Comparison of ENCODE assay signal across 16 cellular contexts in the genomic region with DNA sequence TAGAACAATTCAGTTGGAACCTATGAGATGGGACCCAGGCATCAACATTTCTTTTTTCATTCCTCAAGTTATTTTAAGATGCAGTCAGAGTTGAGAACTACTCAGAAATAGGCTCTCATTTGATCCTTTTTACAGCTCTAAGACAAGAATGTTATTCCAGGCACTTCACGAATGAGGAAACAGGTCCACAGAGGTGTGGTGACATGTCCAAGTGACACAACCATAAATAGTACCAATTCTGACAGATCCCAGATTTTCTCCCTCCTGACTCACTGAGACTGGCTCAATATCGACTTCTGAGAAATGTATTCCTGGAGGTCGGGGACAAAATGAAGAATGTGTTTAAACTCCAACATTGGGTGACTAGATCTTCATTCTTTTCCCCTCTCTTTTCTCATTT. TPM values are rescaled to one million over a fixed set of nuclear protein-coding genes. Genes with fewer than 3 reads are reported as not detected.
DNase-seq lines count a peak whose midpoint lies in the region; TF ChIP-seq lines count a peak whose summit lies in the region.
"Had no signal": no experiment of that assay in that cellular context is flagged by ENCODE, and none has a peak within 500 bp of the region (broad histone marks: within the 10 kb centered on the region; RNA-seq: fewer than 3 reads in every experiment).

No MANE protein-coding gene starts in this region.

- no peak overlapping the region for H3K4me3 Mint-ChIP-seq in CD14-positive monocyte
- no peak overlapping the region for H3K4me3 Mint-ChIP-seq in activated CD4-positive, alpha-beta T cell treated with anti-CD3 and anti-CD28 coated beads, Interleukin-2, amount 10 ng/mL, durations not matched to agents 7 days and 5 days
- H3K4me3 Mint-ChIP-seq: CD4-positive, CD25-positive, alpha-beta regulatory T cell had no signal

- no peak for TF ChIP-seq CTCF in CD14-positive monocyte (IDR thresholded peaks at IDR 0.05)
- no peak for TF ChIP-seq CTCF in KMS-11 (conservative IDR thresholded peaks at IDR 0.05; ENCODE audit: low read depth, low read length)
- no peak for TF ChIP-seq CTCF in esophagus muscularis mucosa (IDR thresholded peaks at IDR 0.05)

- no peak overlapping the region for H3K4me3 ChIP-seq in KMS-11 (IDR thresholded peaks at IDR 0.05; ENCODE audit: insufficient read depth, low read depth, low read length)
- H3K4me3 ChIP-seq in esophagus muscularis mucosa = no peak overlapping the region
- no peak overlapping the region for H3K4me3 ChIP-seq in trophoblast cell (ENCODE audit: low read depth, low read length)
- no peak overlapping the region for H3K4me3 ChIP-seq in mesenchymal stem cell (ENCODE audit: insufficient read depth in 1 of 2, low read depth in 1 of 2, low read length in 2 of 2)
- H3K4me3 ChIP-seq: GM12878, HAP-1 had no signal

- no peaks in the 10 kb centered on the region for H3K27me3 ChIP-seq in KMS-11 (ENCODE audit: insufficient read depth, low read depth)
- H3K27me3 ChIP-seq in esophagus muscularis mucosa = no peaks in the 10 kb centered on the region
- no peaks in the 10 kb centered on the region for H3K27me3 ChIP-seq in trophoblast cell (ENCODE audit: insufficient read depth, low read length)
- peaks cover 0 to 10% of the 10 kb centered on the region in 2 experiments for H3K27me3 ChIP-seq in mesenchymal stem cell (ENCODE audit: control insufficient read depth in 1 of 2, insufficient read depth in 1 of 2, low read length in 2 of 2)

- H3K4me1 ChIP-seq in KMS-11 (ENCODE audit: low read depth, poor library complexity, severe bottlenecking) = peaks cover 93% of the 10 kb centered on the region
- peaks cover 8 to 43% (median 32%) of the 10 kb centered on the region in 4 donors for H3K4me1 ChIP-seq in esophagus muscularis mucosa
- peaks cover 0 to 8% of the 10 kb centered on the region in 2 experiments for H3K4me1 ChIP-seq in trophoblast cell (ENCODE audit: control insufficient read depth in 1 of 2, insufficient read depth in 2 of 2, low read length in 2 of 2)
- H3K4me1 ChIP-seq in mesenchymal stem cell (ENCODE audit: control insufficient read depth, insufficient read depth, low read depth, low read length) = peaks cover 1% of the 10 kb centered on the region

- H3K36me3 ChIP-seq in KMS-11 (ENCODE audit: insufficient read depth) (no peaks in the 10 kb centered on the region), esophagus muscularis mucosa (peaks cover 0 to 21% (median 2%) of the 10 kb centered on the region in 4 donors), trophoblast cell (ENCODE audit: control insufficient read depth in 1 of 2, insufficient read depth in 2 of 2, low read length in 2 of 2) (no peaks in the 10 kb centered on the region), mesenchymal stem cell (ENCODE audit: control insufficient read depth in 1 of 2, insufficient read depth in 2 of 2, low read depth in 1 of 2, low read length in 2 of 2) (peaks cover 0 to 7% of the 10 kb centered on the region in 2 experiments)

- H2AFZ ChIP-seq in KMS-11 (ENCODE audit: low read depth) (no peak overlapping the region), trophoblast cell (ENCODE audit: insufficient read depth, low read length, poor library complexity) (no peak overlapping the region), mesenchymal stem cell (ENCODE audit: low read depth, low read length) (no peak overlapping the region)

- no peak overlapping the region for H3K14ac ChIP-seq in trophoblast cell (ENCODE audit: low read length)
- H3K14ac ChIP-seq in mesenchymal stem cell (ENCODE audit: low read length in 2 of 2) = no peak overlapping the region

- no peaks in the 10 kb centered on the region for H4K20me1 ChIP-seq in KMS-11 (ENCODE audit: insufficient read depth)

- H3K4me2 ChIP-seq in KMS-11 (peak overlapping the region; percentile 83; the same call in 1 of the 2 replicates), trophoblast cell (ENCODE audit: low read length) (no peak overlapping the region), mesenchymal stem cell (ENCODE audit: low read length, poor library complexity, severe bottlenecking) (no peak overlapping the region)

- WGBS in esophagus muscularis mucosa = 82% methylated on average over 3 of the region's 3 CpGs
- no CpG with 5 or more reads among the region's 3 CpGs for WGBS in trophoblast cell (ENCODE audit: extremely low coverage, insufficient coverage, insufficient read length)
- 57% methylated on average over 1 of the region's 3 CpGs for WGBS in mesenchymal stem cell

- no peak overlapping the region for H4K8ac ChIP-seq in trophoblast cell (ENCODE audit: low read depth, low read length)
- no peak overlapping the region for H4K8ac ChIP-seq in mesenchymal stem cell (ENCODE audit: low read length)

- no peak for TF ChIP-seq EP300 in esophagus muscularis mucosa (IDR thresholded peaks at IDR 0.05)

- H2BK15ac ChIP-seq in mesenchymal stem cell (ENCODE audit: low read depth, poor library complexity, severe bottlenecking) = no peak overlapping the region

- H3K79me1 ChIP-seq in trophoblast cell (ENCODE audit: low read length) (peaks cover 10% of the 10 kb centered on the region), mesenchymal stem cell (replicated peaks; ENCODE audit: low read length, poor library complexity, severe bottlenecking) (no peaks in the 10 kb centered on the region)

- H3K23ac ChIP-seq in trophoblast cell (ENCODE audit: low read length) = no peak overlapping the region
- no peak overlapping the region for H3K23ac ChIP-seq in mesenchymal stem cell (ENCODE audit: low read length in 2 of 2)

- H2BK120ac ChIP-seq in trophoblast cell (ENCODE audit: insufficient read depth, low read length, poor library complexity) = peak overlapping the region; percentile 33
- H2BK120ac ChIP-seq in mesenchymal stem cell (ENCODE audit: low read depth, low read length) = no peak overlapping the region

- H3K36me3 Mint-ChIP-seq in CD14-positive monocyte = peaks cover 5% of the 10 kb centered on the region in 2 donors
- H3K36me3 Mint-ChIP-seq in activated CD4-positive, alpha-beta T cell treated with anti-CD3 and anti-CD28 coated beads, Interleukin-2, amount 10 ng/mL, durations not matched to agents 7 days and 5 days (ENCODE audit: low read depth) = peaks cover 34% of the 10 kb centered on the region

- H3K9ac ChIP-seq in KMS-11 = no peak overlapping the region; the same call in 1 of the 2 replicates
- no peak overlapping the region for H3K9ac ChIP-seq in trophoblast cell (ENCODE audit: low read length)
- no peak overlapping the region for H3K9ac ChIP-seq in mesenchymal stem cell (ENCODE audit: low read length)

- no peaks in the 10 kb centered on the region; the same call in 1 of the 2 replicates for H3K79me2 ChIP-seq in KMS-11 (ENCODE audit: insufficient read depth, low read depth)
- no peaks in the 10 kb centered on the region for H3K79me2 ChIP-seq in trophoblast cell (ENCODE audit: control insufficient read depth, insufficient read depth, low read length, poor library complexity)

- H4K12ac ChIP-seq in trophoblast cell (ENCODE audit: low read depth, low read length) = no peak overlapping the region

- peaks cover 0 to 3% (median 0%) of the 10 kb centered on the region in 7 donors for H3K9me3 Mint-ChIP-seq in CD14-positive monocyte
- no peaks in the 10 kb centered on the region for H3K9me3 Mint-ChIP-seq in activated CD4-positive, alpha-beta T cell treated with anti-CD3 and anti-CD28 coated beads, Interleukin-2, amount 10 ng/mL, durations not matched to agents 7 days and 5 days
- H3K9me3 Mint-ChIP-seq: CD4-positive, CD25-positive, alpha-beta regulatory T cell had no signal

- POLR2A ChIA-PET in activated CD4-positive, alpha-beta T cell treated with anti-CD3 and anti-CD28 coated beads, Interleukin-2, amount 10 ng/mL, durations not matched to agents 7 days and 5 days (lab: Charles Lee) = no interaction called here

- intact Hi-C loops in CD14-positive monocyte (cut with micrococcal nuclease) = no loop called here
- intact Hi-C loops in esophagus muscularis mucosa (cut with DNase I) = no loop called here

- H3K9me3 ChIP-seq in esophagus muscularis mucosa (no peaks in the 10 kb centered on the region), trophoblast cell (ENCODE audit: insufficient read depth, low read depth, low read length) (no peaks in the 10 kb centered on the region), mesenchymal stem cell (ENCODE audit: control insufficient read depth, low read length) (no peaks in the 10 kb centered on the region)
- H3K9me3 ChIP-seq: HAP-1 had no signal

- CTCF ChIA-PET in activated CD4-positive, alpha-beta T cell treated with anti-CD3 and anti-CD28 coated beads, Interleukin-2, amount 10 ng/mL, durations not matched to agents 7 days and 5 days (lab: Charles Lee) = no interaction called here

- DNase-seq in CD14-positive monocyte (ENCODE audit: low spot score) (no peak), esophagus muscularis mucosa (ENCODE audit: extremely low spot score) (no peak), trophoblast cell (peak; percentile 27 to 72), mesenchymal stem cell (no peak), NCI-H524 treated with DMSO at 0.1 percent for 48 hours (lab: John Stamatoyannopoulos, UW) (no peak)
- DNase-seq in activated CD4-positive, alpha-beta T cell treated with anti-CD3 and anti-CD28 coated beads, Interleukin-2, amount 10 ng/mL, durations not matched to agents 7 days and 5 days = no peak
- no peak for DNase-seq in activated CD4-positive, CD25-positive, alpha-beta regulatory T cell treated with anti-CD3 and anti-CD28 coated beads, Interleukin-2, amount 50 U/mL, for 72 hours
- DNase-seq: AML-193; Calu3; CD4-positive, CD25-positive, alpha-beta regulatory T cell; Karpas-422; NCI-H1930; NCI-H510A had no signal

- H3K4me1 Mint-ChIP-seq in CD14-positive monocyte = peaks cover 54% of the 10 kb centered on the region
- peaks cover 7% of the 10 kb centered on the region for H3K4me1 Mint-ChIP-seq in activated CD4-positive, alpha-beta T cell treated with anti-CD3 and anti-CD28 coated beads, Interleukin-2, amount 10 ng/mL, durations not matched to agents 7 days and 5 days

- H3K4ac ChIP-seq in trophoblast cell (ENCODE audit: low read depth, low read length) (no peak overlapping the region), mesenchymal stem cell (ENCODE audit: low read depth in 1 of 2, low read length in 2 of 2) (no peak overlapping the region)

- peak overlapping the region; percentile 98; the same call in 1 of the 2 replicates for H3K27ac ChIP-seq in KMS-11
- H3K27ac ChIP-seq in esophagus muscularis mucosa (replicated peaks in 1 of 4) = peak overlapping the region; percentile 34 to 77 (median 64)
- H3K27ac ChIP-seq in trophoblast cell (ENCODE audit: low read depth, low read length) = peak overlapping the region; percentile 71
- H3K27ac ChIP-seq in mesenchymal stem cell (ENCODE audit: low read length, poor library complexity, severe bottlenecking) = no peak overlapping the region

- H2BK12ac ChIP-seq in trophoblast cell (ENCODE audit: low read length) (no peak overlapping the region), mesenchymal stem cell (ENCODE audit: low read length in 2 of 2) (no peak overlapping the region)

- no peak for TF ChIP-seq POLR2A in esophagus muscularis mucosa (IDR thresholded peaks at IDR 0.05; ENCODE audit: low read depth)

- H2AK5ac ChIP-seq in trophoblast cell (ENCODE audit: low read length) = no peak overlapping the region
- no peak overlapping the region for H2AK5ac ChIP-seq in mesenchymal stem cell (ENCODE audit: low read length, severe bottlenecking)

- H2BK5ac ChIP-seq in trophoblast cell (ENCODE audit: low read depth, low read length, poor library complexity) (peak overlapping the region; percentile 68), mesenchymal stem cell (ENCODE audit: low read depth, low read length, poor library complexity, severe bottlenecking) (no peak overlapping the region)

- H4K91ac ChIP-seq in trophoblast cell (ENCODE audit: low read depth, low read length) (peak overlapping the region; percentile 51), mesenchymal stem cell (ENCODE audit: low read length) (no peak overlapping the region)

- peak overlapping the region; percentile 9 to 94 (median 54) for H3K27ac Mint-ChIP-seq in CD14-positive monocyte
- H3K27ac Mint-ChIP-seq in activated CD4-positive, alpha-beta T cell treated with anti-CD3 and anti-CD28 coated beads, Interleukin-2, amount 10 ng/mL, durations not matched to agents 7 days and 5 days = no peak overlapping the region
- H3K27ac Mint-ChIP-seq: CD4-positive, CD25-positive, alpha-beta regulatory T cell had no signal

- H3K27me3 Mint-ChIP-seq in CD14-positive monocyte (ENCODE audit: low read depth in 3 of 3) = peaks cover 0 to 8% (median 0%) of the 10 kb centered on the region in 3 donors
- no peaks in the 10 kb centered on the region for H3K27me3 Mint-ChIP-seq in activated CD4-positive, alpha-beta T cell treated with anti-CD3 and anti-CD28 coated beads, Interleukin-2, amount 10 ng/mL, durations not matched to agents 7 days and 5 days
- H3K27me3 Mint-ChIP-seq: CD4-positive, CD25-positive, alpha-beta regulatory T cell had no signal

- H3K18ac ChIP-seq in trophoblast cell (ENCODE audit: low read length) (no peak overlapping the region), mesenchymal stem cell (ENCODE audit: low read depth in 1 of 2, low read length in 2 of 2) (no peak overlapping the region)

RNA-seq across cellular contexts. Expression of a gene that starts 11.1 kb away (rescaled TPM):
- 1 to 10 TPM; 1.6 to 1.9 TPM for polyA plus RNA-seq in CD14-positive monocyte
- 1 to 10 TPM; 3.5 to 7.1 (median 4.0) TPM for total RNA-seq in esophagus muscularis mucosa
- polyA plus RNA-seq in trophoblast cell (2013) = 1.7 and 1.8 TPM in 2 replicates
- 1 to 10 TPM; 6.9 to 8.3 TPM for total RNA-seq in activated CD4-positive, alpha-beta T cell treated with anti-CD3 and anti-CD28 coated beads, Interleukin-2, amount 10 ng/mL, durations not matched to agents 7 days and 5 days
- polyA plus RNA-seq in mesenchymal stem cell (2013, experiment 1 of 2) = 0.86 TPM
- 0.79 TPM for polyA plus RNA-seq in mesenchymal stem cell (2013, experiment 2 of 2)

RNA-seq across cellular contexts. Expression of a gene that starts 24.9 kb away (rescaled TPM):
- polyA plus RNA-seq in CD14-positive monocyte = 10 to 100 TPM; 30.8 to 38.1 TPM
- total RNA-seq in esophagus muscularis mucosa = 10 to 100 TPM; 20.8 to 33.1 (median 25.4) TPM
- 78.2 and 82.7 TPM in 2 replicates for polyA plus RNA-seq in trophoblast cell (2013)
- 10 to 100 TPM in 1 of 2 experiments, 1 to 10 TPM in 1; 9.1 to 10.9 TPM for total RNA-seq in activated CD4-positive, alpha-beta T cell treated with anti-CD3 and anti-CD28 coated beads, Interleukin-2, amount 10 ng/mL, durations not matched to agents 7 days and 5 days
- polyA plus RNA-seq in mesenchymal stem cell (2013, experiment 1 of 2) = 23.9 TPM
- 25.8 TPM for polyA plus RNA-seq in mesenchymal stem cell (2013, experiment 2 of 2)

Comparison
In these comparisons a context has a peak if more than half of its experiments do, and no peak if none do; other contexts are left out.
1. DNase-seq: peak in trophoblast cell (2 of 2); none in CD14-positive monocyte (single experiment), esophagus muscularis mucosa (single experiment), activated CD4-positive, alpha-beta T cell treated with anti-CD3 and anti-CD28 coated beads, Interleukin-2, amount 10 ng/mL, durations not matched to agents 7 days and 5 days (single experiment), mesenchymal stem cell (single experiment), NCI-H524 treated with DMSO at 0.1 percent for 48 hours (single experiment) and activated CD4-positive, CD25-positive, alpha-beta regulatory T cell treated with anti-CD3 and anti-CD28 coated beads, Interleukin-2, amount 50 U/mL, for 72 hours (single experiment).